8 cellular contexts compared by ENCODE assay signal in genomic region chr5:119070828-119071572, GRCh38. TPM values are rescaled to one million over a fixed set of nuclear protein-coding genes. Genes with fewer than 3 reads are reported as not detected.
DNase-seq lines count a peak whose midpoint lies in the region; ATAC-seq and TF ChIP-seq lines count a peak whose summit lies in the region.

TSS of gene DMXL1 (plus strand) at chr5:119071087. CDS start at chr5:119071570, 483 bp downstream.

- ATAC-seq in GM21737 (IDR thresholded peaks at IDR 0.05; ENCODE audit: unreplicated experiment) (peak; percentile 76), esophagus mucosa (peak; percentile 97)

- H3K4me2 ChIP-seq in KMS-11 = peak within 1 kb of the TSS; percentile 56

- no peaks in the 10 kb centered on the region for H4K20me1 ChIP-seq in KMS-11 (ENCODE audit: insufficient read depth)

- H2AFZ ChIP-seq in KMS-11 (ENCODE audit: low read depth) = peak within 1 kb of the TSS; percentile 96

- TF ChIP-seq CTCF in KMS-11 (conservative IDR thresholded peaks at IDR 0.05; ENCODE audit: low read depth, low read length) = no peak
- peak in 1 of 6 experiments; percentile 15 for TF ChIP-seq CTCF in Peyer's patch (IDR thresholded peaks at IDR 0.05)

- H3K4me1 ChIP-seq in KMS-11 (ENCODE audit: low read depth, poor library complexity, severe bottlenecking) (peaks cover 23% of the 10 kb centered on the region), Peyer's patch (peaks cover 3 to 22% (median 11%) of the 10 kb centered on the region in 4 donors), muscle layer of colon (ENCODE audit: insufficient read depth, low read length) (peaks cover 30% of the 10 kb centered on the region)

- H3K27ac ChIP-seq in KMS-11 (peak within 1 kb of the TSS; percentile 30), Peyer's patch (peak within 1 kb of the TSS; percentile 98 to 99 (median 98)), muscle layer of colon (ENCODE audit: low read depth, low read length) (peak within 1 kb of the TSS; percentile 95)

- H3K27me3 ChIP-seq in KMS-11 (ENCODE audit: insufficient read depth, low read depth) = no peaks in the 10 kb centered on the region
- no peaks in the 10 kb centered on the region for H3K27me3 ChIP-seq in Peyer's patch
- no peaks in the 10 kb centered on the region for H3K27me3 ChIP-seq in muscle layer of colon (ENCODE audit: control insufficient read depth in 1 of 2, insufficient read depth in 2 of 2, low read length in 2 of 2)

- H3K36me3 ChIP-seq in KMS-11 (ENCODE audit: insufficient read depth) (no peaks in the 10 kb centered on the region), Peyer's patch (no peaks in the 10 kb centered on the region), muscle layer of colon (ENCODE audit: insufficient read depth, low read length) (no peaks in the 10 kb centered on the region)

- peak; percentile 82 to 86 for TF ChIP-seq POLR2A in Peyer's patch (IDR thresholded peaks at IDR 0.05)

- H3K4me3 ChIP-seq in KMS-11 (IDR thresholded peaks at IDR 0.05; ENCODE audit: insufficient read depth, low read depth, low read length) (no peak within 1 kb of the TSS), Peyer's patch (peak within 1 kb of the TSS; percentile 78 to 90 (median 87)), muscle layer of colon (ENCODE audit: low read depth in 1 of 2, low read length in 2 of 2) (peak within 1 kb of the TSS; percentile 78 to 91)

- H3K79me2 ChIP-seq in KMS-11 (ENCODE audit: insufficient read depth, low read depth) = peaks cover 24% of the 10 kb centered on the region; the same call in 1 of the 2 replicates

- H3K9ac ChIP-seq in KMS-11 (peak within 1 kb of the TSS; percentile 74; the same call in 1 of the 2 replicates), muscle layer of colon (ENCODE audit: low read length) (peak within 1 kb of the TSS; percentile 92)

- H3K9me3 ChIP-seq in Peyer's patch = no peaks in the 10 kb centered on the region
- no peaks in the 10 kb centered on the region for H3K9me3 ChIP-seq in muscle layer of colon (ENCODE audit: low read length)

- DNase-seq in DMS53 (lab: John Stamatoyannopoulos, UW) (peak; percentile 99), Peyer's patch (peak; percentile 99 to 100 (median 100))
- peak; percentile 96 to 97 for DNase-seq in activated T-cell treated with anti-CD3 and anti-CD28 coated beads, Interleukin-2, amount 50 U/mL, for 48 hours
- DNase-seq in stimulated activated CD8-positive, alpha-beta memory T cell treated with anti-CD3 and anti-CD28 coated beads, Interleukin-7, amount 100 ng/mL, for 24 hours (ENCODE audit: low read depth) = peak; percentile 94

RNA-seq across cellular contexts. Expression of gene DMXL1, which starts in this region (rescaled TPM):
- 100 to 1,000 TPM in 1 of 4 donors, 10 to 100 TPM in 3; 78.8 to 181 (median 90.3) TPM for total RNA-seq in Peyer's patch
- total RNA-seq in esophagus mucosa = 27.5 TPM

Comparison
In these comparisons a context has a peak if more than half of its experiments do, and no peak if none do; other contexts are left out.
1. H3K27ac ChIP-seq: peak in every context shown above with its lines; median percentile 98 in Peyer's patch; 95 in muscle layer of colon; 30 in KMS-11.